Comparison of ENCODE assay signal across 20 cellular contexts in the genomic region with DNA sequence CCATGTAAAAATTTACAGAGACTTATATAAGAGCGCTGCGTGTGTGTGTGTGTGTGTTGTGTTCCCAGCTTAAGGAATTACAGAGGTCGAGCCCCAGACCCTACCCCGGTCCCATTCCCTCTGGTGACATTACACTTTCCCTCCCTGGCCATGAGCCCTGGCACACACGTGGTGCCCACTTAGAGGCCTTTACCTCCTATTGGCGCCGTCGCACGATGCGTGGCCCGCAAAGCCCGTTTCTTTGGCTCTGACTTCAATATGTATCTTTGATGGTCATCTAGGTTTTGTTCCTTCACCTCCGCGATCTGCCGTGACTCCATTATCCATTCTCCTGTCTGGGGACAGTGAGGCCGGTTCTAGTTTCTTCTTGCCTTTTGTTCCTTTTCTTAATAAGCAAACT.
DNase-seq lines count a peak whose midpoint lies in the region; ATAC-seq lines count a peak whose summit lies in the region.
"Had no signal": no experiment of that assay in that cellular context is flagged by ENCODE, and none has a peak within 500 bp of the region (broad histone marks: within the 10 kb centered on the region; RNA-seq: fewer than 3 reads in every experiment).

No MANE protein-coding gene starts in this region.

- peaks cover 21% of the 10 kb centered on the region for H3K27me3 ChIP-seq in BLaER1
- H3K27me3 ChIP-seq in CD4-positive, CD25-positive, alpha-beta regulatory T cell (ENCODE audit: control insufficient read depth, insufficient read depth, low read length): no peaks in the 10 kb centered on the region
- H3K27me3 ChIP-seq: esophagus muscularis mucosa, gastrocnemius medialis, MG63, Peyer's patch, SJSA1, testis had no signal

- no peak for ATAC-seq in CD4-positive, CD25-positive, alpha-beta regulatory T cell (ENCODE audit: low read depth in 2 of 2)
- ATAC-seq in memory B cell (ENCODE audit: low read depth) (no peak), HG02885 (IDR thresholded peaks at IDR 0.05; ENCODE audit: poor library complexity, unreplicated experiment) (no peak)
- ATAC-seq: gastrocnemius medialis, HCT116, left ventricle myocardium superior, mucosa of descending colon had no signal

- H3K4me1 Mint-ChIP-seq in CD4-positive, CD25-positive, alpha-beta regulatory T cell: peaks cover 10 to 54% (median 31%) of the 10 kb centered on the region in 4 donors
- H3K4me1 Mint-ChIP-seq in activated T-helper 1 cell treated with anti-CD3 and anti-CD28 coated beads, Interleukin-12 subunit alpha, Interleukin-12 subunit beta, Interleukin-2, Interleukin-4 antibody, amounts not matched to agents 30 ng/mL and 10 ng/mL and 1 ng/mL, durations not matched to agents 14 hours and 24 hours and 36 hours (ENCODE audit: low read depth): peaks cover 82% of the 10 kb centered on the region
- peaks cover 21% of the 10 kb centered on the region for H3K4me1 Mint-ChIP-seq in memory B cell

- H3K4me3 Mint-ChIP-seq in CD4-positive, CD25-positive, alpha-beta regulatory T cell: peak overlapping the region in 3 of 4 donors; percentile 50 to 78 (median 62)
- peak overlapping the region; percentile 56 for H3K4me3 Mint-ChIP-seq in activated T-helper 1 cell treated with anti-CD3 and anti-CD28 coated beads, Interleukin-12 subunit alpha, Interleukin-12 subunit beta, Interleukin-2, Interleukin-4 antibody, amounts not matched to agents 30 ng/mL and 10 ng/mL and 1 ng/mL, durations not matched to agents 14 hours and 24 hours and 36 hours
- no peak overlapping the region for H3K4me3 Mint-ChIP-seq in memory B cell

- intact Hi-C loops in activated T-helper 1 cell treated with anti-CD3 and anti-CD28 coated beads, Interleukin-12 subunit alpha, Interleukin-12 subunit beta, Interleukin-2, Interleukin-4 antibody, amounts not matched to agents 30 ng/mL and 10 ng/mL and 1 ng/mL, durations not matched to agents 14 hours and 24 hours and 36 hours (cut with micrococcal nuclease): no loop called here

- H3K27ac Mint-ChIP-seq in CD4-positive, CD25-positive, alpha-beta regulatory T cell: peak overlapping the region; percentile 54 to 88 (median 59)
- peak overlapping the region; percentile 66 for H3K27ac Mint-ChIP-seq in activated T-helper 1 cell treated with anti-CD3 and anti-CD28 coated beads, Interleukin-12 subunit alpha, Interleukin-12 subunit beta, Interleukin-2, Interleukin-4 antibody, amounts not matched to agents 30 ng/mL and 10 ng/mL and 1 ng/mL, durations not matched to agents 14 hours and 24 hours and 36 hours
- H3K27ac Mint-ChIP-seq in memory B cell: peak overlapping the region; percentile 90

- no peak overlapping the region for H3K4me3 ChIP-seq in BLaER1
- no peak overlapping the region for H3K4me3 ChIP-seq in CD4-positive, CD25-positive, alpha-beta regulatory T cell (ENCODE audit: low read depth, low read length)
- H3K4me3 ChIP-seq: esophagus muscularis mucosa, gastrocnemius medialis, MG63, mucosa of descending colon, Peyer's patch, SJSA1, testis had no signal

- no peaks in the 10 kb centered on the region for H3K27me3 Mint-ChIP-seq in CD4-positive, CD25-positive, alpha-beta regulatory T cell
- no peaks in the 10 kb centered on the region for H3K27me3 Mint-ChIP-seq in activated T-helper 1 cell treated with anti-CD3 and anti-CD28 coated beads, Interleukin-12 subunit alpha, Interleukin-12 subunit beta, Interleukin-2, Interleukin-4 antibody, amounts not matched to agents 30 ng/mL and 10 ng/mL and 1 ng/mL, durations not matched to agents 14 hours and 24 hours and 36 hours (ENCODE audit: insufficient read depth)
- no peaks in the 10 kb centered on the region for H3K27me3 Mint-ChIP-seq in memory B cell

- H3K36me3 ChIP-seq in BLaER1: peaks cover 64% of the 10 kb centered on the region
- peaks cover 9% of the 10 kb centered on the region for H3K36me3 ChIP-seq in CD4-positive, CD25-positive, alpha-beta regulatory T cell (ENCODE audit: control insufficient read depth, insufficient read depth, low read length)

- H3K27ac ChIP-seq in BLaER1: no peak overlapping the region
- H3K27ac ChIP-seq in CD4-positive, CD25-positive, alpha-beta regulatory T cell (ENCODE audit: insufficient read depth, low read length, poor library complexity, severe bottlenecking): no peak overlapping the region
- H3K27ac ChIP-seq: esophagus muscularis mucosa, gastrocnemius medialis, Peyer's patch, SJSA1, testis had no signal

- H3K9me3 Mint-ChIP-seq in CD4-positive, CD25-positive, alpha-beta regulatory T cell: no peaks in the 10 kb centered on the region
- no peaks in the 10 kb centered on the region for H3K9me3 Mint-ChIP-seq in activated T-helper 1 cell treated with anti-CD3 and anti-CD28 coated beads, Interleukin-12 subunit alpha, Interleukin-12 subunit beta, Interleukin-2, Interleukin-4 antibody, amounts not matched to agents 30 ng/mL and 10 ng/mL and 1 ng/mL, durations not matched to agents 14 hours and 24 hours and 36 hours
- H3K9me3 Mint-ChIP-seq in memory B cell: no peaks in the 10 kb centered on the region

- H3K4me1 ChIP-seq in BLaER1: peaks cover 80% of the 10 kb centered on the region
- peaks cover 40% of the 10 kb centered on the region for H3K4me1 ChIP-seq in CD4-positive, CD25-positive, alpha-beta regulatory T cell (ENCODE audit: control insufficient read depth, insufficient read depth, low read length, poor library complexity, severe bottlenecking)
- H3K4me1 ChIP-seq: testis had no signal

- peak overlapping the region; percentile 17; the same call in 1 of the 2 replicates for H3K4me2 ChIP-seq in BLaER1

- H3K36me3 Mint-ChIP-seq in CD4-positive, CD25-positive, alpha-beta regulatory T cell: peaks cover 36% of the 10 kb centered on the region
- peaks cover 55% of the 10 kb centered on the region for H3K36me3 Mint-ChIP-seq in activated T-helper 1 cell treated with anti-CD3 and anti-CD28 coated beads, Interleukin-12 subunit alpha, Interleukin-12 subunit beta, Interleukin-2, Interleukin-4 antibody, amounts not matched to agents 30 ng/mL and 10 ng/mL and 1 ng/mL, durations not matched to agents 14 hours and 24 hours and 36 hours (ENCODE audit: low read depth)
- peaks cover 20% of the 10 kb centered on the region for H3K36me3 Mint-ChIP-seq in memory B cell

- no peak overlapping the region for H3K9ac ChIP-seq in BLaER1

- H4K20me1 ChIP-seq in BLaER1: peaks cover 97% of the 10 kb centered on the region

- H3K9me3 ChIP-seq in BLaER1: no peaks in the 10 kb centered on the region
- no peaks in the 10 kb centered on the region for H3K9me3 ChIP-seq in CD4-positive, CD25-positive, alpha-beta regulatory T cell (ENCODE audit: control insufficient read depth in 2 of 2, low read length in 2 of 2)
- H3K9me3 ChIP-seq: esophagus muscularis mucosa, gastrocnemius medialis, MG63, mucosa of descending colon, Peyer's patch, SJSA1, testis had no signal

- no peak for DNase-seq in CD4-positive, CD25-positive, alpha-beta regulatory T cell
- no peak for DNase-seq in activated T-helper 1 cell treated with anti-CD3 and anti-CD28 coated beads, Interleukin-12 subunit alpha, Interleukin-12 subunit beta, Interleukin-2, Interleukin-4 antibody, amounts not matched to agents 30 ng/mL and 10 ng/mL and 1 ng/mL, durations not matched to agents 14 hours and 24 hours and 36 hours (ENCODE audit: low spot score)
- DNase-seq in memory B cell (ENCODE audit: low spot score in 2 of 2) (no peak), mesenteric fat pad (ENCODE audit: low spot score) (no peak), activated gamma-delta T cell (lab: John Stamatoyannopoulos, UW) (no peak)
- DNase-seq: Calu3; effector CD4-positive, alpha-beta T cell; gastrocnemius medialis; hippocampal formation; left ventricle myocardium superior; MG63; mucosa of descending colon; NCI-H1436; Peyer's patch; testis had no signal
